8 cellular contexts compared by ENCODE assay signal in the genomic region with DNA sequence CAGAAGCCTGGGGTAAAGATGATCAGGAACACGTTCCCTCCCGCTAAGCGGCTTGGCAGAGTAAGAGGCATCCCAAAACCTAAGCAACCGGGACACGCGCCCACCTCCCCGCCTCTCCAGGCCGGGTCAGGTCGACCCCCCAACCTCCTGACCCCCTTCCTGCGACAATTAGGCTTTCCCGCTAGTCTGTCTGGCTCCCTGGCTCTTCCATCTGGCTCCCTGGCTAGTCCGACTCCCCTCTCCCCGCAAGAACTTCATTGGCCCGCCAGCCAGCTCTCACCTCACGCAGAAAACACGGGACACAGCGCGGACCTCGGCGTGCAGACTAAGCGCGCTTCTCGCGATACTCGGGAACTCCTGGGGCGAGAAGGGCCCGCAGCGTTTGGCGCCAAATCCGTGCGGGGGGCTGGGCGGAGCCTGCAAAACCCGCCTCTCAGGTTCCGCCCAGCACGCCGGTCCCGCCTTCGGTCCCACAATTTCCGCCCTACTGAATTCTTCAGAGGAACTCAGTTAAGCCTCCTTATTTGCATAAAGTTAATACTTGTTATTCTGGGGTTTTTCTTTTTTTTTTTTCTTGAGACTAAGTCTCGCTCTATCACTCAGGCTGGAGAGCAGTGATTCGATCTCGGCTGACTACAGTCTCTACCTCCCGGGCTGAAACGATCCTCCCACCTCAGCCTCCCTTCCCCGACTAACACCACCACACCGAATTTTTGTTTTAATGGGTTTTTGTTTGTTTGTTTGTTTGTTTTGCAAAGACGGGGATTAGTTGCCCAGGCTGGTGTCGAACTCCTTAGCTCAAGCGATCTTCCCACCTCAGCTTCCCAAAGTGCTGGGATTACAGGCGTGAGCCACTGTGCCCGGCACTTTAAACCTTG. TPM values are rescaled to one million over a fixed set of nuclear protein-coding genes. Genes with fewer than 3 reads are reported as not detected.
A peak's percentile ranks its signal among the peaks of the same experiment; 100 is the strongest.
DNase-seq lines count a peak whose midpoint lies in the region; ATAC-seq and TF ChIP-seq lines count a peak whose summit lies in the region.

TSS of gene TIPIN (minus strand) at position 327 of the 878 bp plus-strand sequence. CDS start 3,738 bp downstream, outside the sequence.

- TF ChIP-seq EP300 in Ishikawa (IDR thresholded peaks at IDR 0.05; ENCODE audit: borderline replicate concordance), result no peak

- intact Hi-C loops in mucosa of descending colon (cut with DNase I, micrococcal nuclease), result no loop called here

- no peaks in the 10 kb centered on the region for H3K9me3 ChIP-seq in mucosa of descending colon

- no peaks in the 10 kb centered on the region for H3K4me1 ChIP-seq in mucosa of descending colon (ENCODE audit: low read depth)

- no peak for TF ChIP-seq RAD21 in Ishikawa (IDR thresholded peaks at IDR 0.05; ENCODE audit: low read depth)

- H3K36me3 ChIP-seq in mucosa of descending colon (ENCODE audit: low read depth), result no peaks in the 10 kb centered on the region

- H3K27ac ChIP-seq in epithelial cell of prostate, result peak within 1 kb of the TSS; percentile 33

- peak within 1 kb of the TSS; percentile 20 for H3K4me3 ChIP-seq in mucosa of descending colon

- peak; percentile 50 for DNase-seq in DMS153 treated with DMSO at 0.1 percent for 48 hours (lab: John Stamatoyannopoulos, UW; ENCODE audit: unreplicated experiment)
- peak; percentile 51 for DNase-seq in OCI-M2 (lab: John Stamatoyannopoulos, UW; ENCODE audit: unreplicated experiment)
- DNase-seq in activated T-cell treated with anti-CD3 and anti-CD28 coated beads for 4 hours, result peak; percentile 94
- peak; percentile 55 for DNase-seq in epithelial cell of prostate (ENCODE audit: low read depth, low spot score)
- DNase-seq in mucosa of descending colon, result peak; percentile 98
- peak; percentile 93 to 95 for DNase-seq in stimulated activated CD8-positive, alpha-beta memory T cell treated with anti-CD3 and anti-CD28 coated beads, Interleukin-4, amount 100 ng/mL, for 1 hour (ENCODE audit: low read depth in 2 of 2, low spot score in 1 of 2)

- peak; percentile 88 for ATAC-seq in GM21619 (IDR thresholded peaks at IDR 0.05; ENCODE audit: unreplicated experiment)
- peak; percentile 97 for ATAC-seq in mucosa of descending colon

- no peak for TF ChIP-seq CTCF in mucosa of descending colon (IDR thresholded peaks at IDR 0.05)

TF ChIP-seq in Ishikawa, 13 proteins besides CTCF, POLR2A, EP300 and RAD21:
- TF ChIP-seq TEAD4 (IDR thresholded peaks at IDR 0.05) (peak; percentile 40; the same call in 1 of the 2 replicates), YY1 (IDR thresholded peaks at IDR 0.05; ENCODE audit: low read depth) (no peak), NFIC (IDR thresholded peaks at IDR 0.05) (peak; percentile 19; the same call in 1 of the 2 replicates), ZBTB7A (IDR thresholded peaks at IDR 0.05; ENCODE audit: low read depth) (0 out of 2 replicates have a peak, but pooled peaks have one; percentile 66), TAF1 (IDR thresholded peaks at IDR 0.05; ENCODE audit: low read depth) (peak; percentile 79), CREB1 (IDR thresholded peaks at IDR 0.05; ENCODE audit: low read depth) (no peak), USF1 (IDR thresholded peaks at IDR 0.05) (peak; percentile 52), CEBPB (IDR thresholded peaks at IDR 0.05) (no peak), REST (IDR thresholded peaks at IDR 0.05; ENCODE audit: low read depth) (no peak), EGR1 (IDR thresholded peaks at IDR 0.05) (no peak), FOXM1 (IDR thresholded peaks at IDR 0.05; ENCODE audit: borderline replicate concordance, low read depth) (no peak), TCF12 (IDR thresholded peaks at IDR 0.05; ENCODE audit: low read depth) (peak; percentile 67)
- TF ChIP-seq, protein P1, sequence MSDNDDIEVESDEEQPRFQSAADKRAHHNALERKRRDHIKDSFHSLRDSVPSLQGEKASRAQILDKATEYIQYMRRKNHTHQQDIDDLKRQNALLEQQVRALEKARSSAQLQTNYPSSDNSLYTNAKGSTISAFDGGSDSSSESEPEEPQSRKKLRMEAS (IDR thresholded peaks at IDR 0.05), result peak; percentile 95

RNA-seq across cellular contexts. Expression of gene TIPIN, which starts in this region (rescaled TPM):
- 1 to 10 TPM; 5.8 to 7.0 (median 5.9) TPM for total RNA-seq in mucosa of descending colon

Comparison
In these comparisons a context has a peak if more than half of its experiments do, and no peak if none do; other contexts are left out.
1. Peak in every context shown above with its lines: DNase-seq, ATAC-seq, H3K4me3 ChIP-seq and H3K27ac ChIP-seq.